Comparison of ENCODE assay signal across 9 cellular contexts in genomic region chr12:52045794-52046199, GRCh38. TPM values are rescaled to one million over a fixed set of nuclear protein-coding genes. Genes with fewer than 3 reads are reported as not detected.
DNase-seq lines count a peak whose midpoint lies in the region; ATAC-seq and TF ChIP-seq lines count a peak whose summit lies in the region.
"Had no signal": no experiment of that assay in that cellular context is flagged by ENCODE, and none has a peak within 500 bp of the region (broad histone marks: within the 10 kb centered on the region; RNA-seq: fewer than 3 reads in every experiment).

No MANE protein-coding gene starts in this region.

- no peak overlapping the region for H3K4me3 Mint-ChIP-seq in activated CD4-positive, alpha-beta T cell treated with anti-CD3 and anti-CD28 coated beads, Interleukin-2, amount 10 ng/mL, durations not matched to agents 7 days and 5 days

- H3K4me1 Mint-ChIP-seq in activated CD4-positive, alpha-beta T cell treated with anti-CD3 and anti-CD28 coated beads, Interleukin-2, amount 10 ng/mL, durations not matched to agents 7 days and 5 days: peaks cover 47% of the 10 kb centered on the region

- peak in 1 of 4 donors; percentile 13 for TF ChIP-seq EP300 in upper lobe of left lung (IDR thresholded peaks at IDR 0.05)

- H3K9me3 ChIP-seq in mucosa of descending colon: no peaks in the 10 kb centered on the region
- no peaks in the 10 kb centered on the region for H3K9me3 ChIP-seq in upper lobe of left lung

- ATAC-seq in mucosa of descending colon (peak; percentile 61), upper lobe of left lung (ENCODE audit: low FRiP score in 2 of 2) (peak; percentile 22 to 34), GM18868 (IDR thresholded peaks at IDR 0.05; ENCODE audit: unreplicated experiment) (no peak)

- intact Hi-C loops in mucosa of descending colon (cut with DNase I, micrococcal nuclease): no loop called here

- TF ChIP-seq CTCF in mucosa of descending colon (IDR thresholded peaks at IDR 0.05) (no peak), upper lobe of left lung (IDR thresholded peaks at IDR 0.05) (no peak)

- H3K36me3 ChIP-seq in mucosa of descending colon (ENCODE audit: low read depth) (no peaks in the 10 kb centered on the region), upper lobe of left lung (peaks cover 0 to 8% (median 0%) of the 10 kb centered on the region in 4 donors)

- H3K9me3 Mint-ChIP-seq in activated CD4-positive, alpha-beta T cell treated with anti-CD3 and anti-CD28 coated beads, Interleukin-2, amount 10 ng/mL, durations not matched to agents 7 days and 5 days: no peaks in the 10 kb centered on the region

- H3K27ac Mint-ChIP-seq in activated CD4-positive, alpha-beta T cell treated with anti-CD3 and anti-CD28 coated beads, Interleukin-2, amount 10 ng/mL, durations not matched to agents 7 days and 5 days: peak overlapping the region; percentile 41

- H3K4me3 ChIP-seq in mucosa of descending colon (no peak overlapping the region), upper lobe of left lung (no peak overlapping the region)

- H3K27me3 Mint-ChIP-seq in activated CD4-positive, alpha-beta T cell treated with anti-CD3 and anti-CD28 coated beads, Interleukin-2, amount 10 ng/mL, durations not matched to agents 7 days and 5 days: peaks cover 9% of the 10 kb centered on the region

- 19% methylated on average over 4 of the region's 4 CpGs; no CpG with 5 or more reads in 1 of the 2 donors for WGBS in upper lobe of left lung, 2 donors

- POLR2A ChIA-PET in activated CD4-positive, alpha-beta T cell treated with anti-CD3 and anti-CD28 coated beads, Interleukin-2, amount 10 ng/mL, durations not matched to agents 7 days and 5 days (lab: Charles Lee): no interaction called here

- DNase-seq in activated CD4-positive, alpha-beta T cell treated with anti-CD3 and anti-CD28 coated beads, Interleukin-2, amount 10 ng/mL, durations not matched to agents 7 days and 5 days: no peak
- DNase-seq in activated CD4-positive, alpha-beta T cell treated with anti-CD3 and anti-CD28 coated beads for 4 hours: no peak
- DNase-seq in mucosa of descending colon (peak; percentile 78 to 83 (median 81)), upper lobe of left lung (peak; percentile 71 to 84), NCI-H526 treated with DMSO at 0.1 percent for 48 hours (lab: John Stamatoyannopoulos, UW) (no peak), NCI-H226 (no peak)

- H3K36me3 Mint-ChIP-seq in activated CD4-positive, alpha-beta T cell treated with anti-CD3 and anti-CD28 coated beads, Interleukin-2, amount 10 ng/mL, durations not matched to agents 7 days and 5 days (ENCODE audit: low read depth): no peaks in the 10 kb centered on the region

- H3K4me1 ChIP-seq in mucosa of descending colon (ENCODE audit: low read depth) (peaks cover 25% of the 10 kb centered on the region), upper lobe of left lung (peaks cover 61 to 69% (median 64%) of the 10 kb centered on the region in 4 donors)

- H3K27me3 ChIP-seq in upper lobe of left lung: no peaks in the 10 kb centered on the region

- peak in 1 of 4 donors; percentile 51 for TF ChIP-seq POLR2A in upper lobe of left lung (IDR thresholded peaks at IDR 0.05)

- CTCF ChIA-PET in activated CD4-positive, alpha-beta T cell treated with anti-CD3 and anti-CD28 coated beads, Interleukin-2, amount 10 ng/mL, durations not matched to agents 7 days and 5 days (lab: Charles Lee): interaction anchor here (1.1 to 15.8 kb wide), 2 partner anchors 20 to 24 kb away, joined by 4 to 225 read pairs; partner anchors contain the start of gene ATG101

- H3K27ac ChIP-seq in cingulate gyrus (ENCODE audit: low read depth, low read length) (peak overlapping the region; percentile 65), upper lobe of left lung (peak overlapping the region; percentile 88 to 92 (median 90))

RNA-seq across cellular contexts. Expression of gene NR4A1, which starts 5.4 kb away (rescaled TPM):
- 1 to 10 TPM; 2.1 to 2.7 TPM for total RNA-seq in activated CD4-positive, alpha-beta T cell treated with anti-CD3 and anti-CD28 coated beads, Interleukin-2, amount 10 ng/mL, durations not matched to agents 7 days and 5 days
- total RNA-seq in mucosa of descending colon (100 to 1,000 TPM in 1 of 3 donors, 10 to 100 TPM in 2; 16.2 to 123 (median 44.6) TPM), upper lobe of left lung (100 to 1,000 TPM in 5 of 6 donors, 10 to 100 TPM in 1; 88.3 to 202 (median 156) TPM)

RNA-seq across cellular contexts. Expression of gene ATG101, which starts 24.0 kb away (rescaled TPM):
- 10 to 100 TPM; 28.3 to 30.4 TPM for total RNA-seq in activated CD4-positive, alpha-beta T cell treated with anti-CD3 and anti-CD28 coated beads, Interleukin-2, amount 10 ng/mL, durations not matched to agents 7 days and 5 days
- total RNA-seq in mucosa of descending colon (10 to 100 TPM; 30.1 to 37.5 (median 33.0) TPM), upper lobe of left lung (10 to 100 TPM; 17.8 to 74.8 (median 35.9) TPM)

RNA-seq across cellular contexts. Expression of gene SMIM41, which starts 33.7 kb away (rescaled TPM):
- total RNA-seq in activated CD4-positive, alpha-beta T cell treated with anti-CD3 and anti-CD28 coated beads, Interleukin-2, amount 10 ng/mL, durations not matched to agents 7 days and 5 days: not detected
- total RNA-seq in mucosa of descending colon: under 1 TPM in 2 of 3 donors, not detected in 1; 0.32 to 0.41 TPM
- total RNA-seq in upper lobe of left lung: 10 to 100 TPM in 4 of 6 donors, 1 to 10 TPM in 2; 4.7 to 25.1 (median 15.4) TPM

RNA-seq across cellular contexts. Expression of gene TAMALIN, which starts 39.1 kb away (rescaled TPM):
- 1 to 10 TPM; 5.7 to 6.9 TPM for total RNA-seq in activated CD4-positive, alpha-beta T cell treated with anti-CD3 and anti-CD28 coated beads, Interleukin-2, amount 10 ng/mL, durations not matched to agents 7 days and 5 days
- total RNA-seq in mucosa of descending colon: 10 to 100 TPM in 2 of 3 donors, 1 to 10 TPM in 1; 9.4 to 19.6 (median 13.8) TPM
- total RNA-seq in upper lobe of left lung: 100 to 1,000 TPM in 2 of 6 donors, 10 to 100 TPM in 4; 52.3 to 170 (median 73.7) TPM
- total RNA-seq: bronchial epithelial cell had no signal

Comparison
In these comparisons a context has a peak if more than half of its experiments do, and no peak if none do; other contexts are left out.
1. DNase-seq: peak in mucosa of descending colon (3 of 3) and upper lobe of left lung (2 of 2); none in activated CD4-positive, alpha-beta T cell treated with anti-CD3 and anti-CD28 coated beads, Interleukin-2, amount 10 ng/mL, durations not matched to agents 7 days and 5 days (single experiment), activated CD4-positive, alpha-beta T cell treated with anti-CD3 and anti-CD28 coated beads for 4 hours (0 of 2), NCI-H526 treated with DMSO at 0.1 percent for 48 hours (single experiment) and NCI-H226 (single experiment).
2. RNA of gene NR4A1, which starts 5.4 kb away (total RNA-seq): 88.3 to 202 TPM in upper lobe of left lung and 16.2 to 123 TPM in mucosa of descending colon; 2.1 to 2.7 TPM in activated CD4-positive, alpha-beta T cell treated with anti-CD3 and anti-CD28 coated beads, Interleukin-2, amount 10 ng/mL, durations not matched to agents 7 days and 5 days; every median in the first group is over 4 times any median in the second.
3. RNA of gene SMIM41, which starts 33.7 kb away (total RNA-seq): 4.7 to 25.1 TPM in upper lobe of left lung; 0.32 to 0.41 TPM in mucosa of descending colon and not detected in activated CD4-positive, alpha-beta T cell treated with anti-CD3 and anti-CD28 coated beads, Interleukin-2, amount 10 ng/mL, durations not matched to agents 7 days and 5 days; every median in the first group is over 4 times any median in the second.